12 cellular contexts compared by ENCODE assay signal in the genomic region with DNA sequence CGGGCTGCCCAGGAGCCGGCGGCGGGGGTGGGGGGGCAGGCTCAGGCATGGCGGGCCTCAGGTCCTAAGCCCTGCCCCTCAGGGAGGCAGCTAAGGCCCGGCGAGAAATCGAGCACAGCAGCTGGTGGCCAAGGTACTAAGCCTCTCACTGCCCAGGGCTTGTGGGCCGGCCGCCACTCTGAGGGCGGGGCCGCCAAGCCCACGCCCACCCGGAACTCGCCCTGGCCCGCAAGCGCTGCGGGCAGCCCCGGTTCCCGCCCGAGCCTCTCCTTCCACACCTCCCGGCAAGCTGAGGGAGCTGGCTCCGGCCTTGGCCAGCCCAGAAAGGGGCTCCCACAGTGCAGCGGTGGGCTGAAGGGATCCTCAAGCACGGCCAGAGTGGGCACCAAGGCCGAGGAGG. TPM values are rescaled to one million over a fixed set of nuclear protein-coding genes. Genes with fewer than 3 reads are reported as not detected.
"Had no signal": no experiment of that assay in that cellular context is flagged by ENCODE, and none has a peak within 500 bp of the region (broad histone marks: within the 10 kb centered on the region; RNA-seq: fewer than 3 reads in every experiment).

No MANE protein-coding gene starts in this region.

- H3K4me2 ChIP-seq: GM23338 had no signal

- H3K36me3 ChIP-seq: HAP-1 had no signal

- H3K4me3 ChIP-seq: GM23248, GM23338, HAP-1 had no signal

- H3K27ac Mint-ChIP-seq: GM23338, H9, HFFc6 had no signal

- DNase-seq: GM23248, GOT3, H7, H9, HCEC 1CT, HFFc6 had no signal

- H2AFZ ChIP-seq: GM23248, GM23338 had no signal

- ATAC-seq: GM23338, HCT116 had no signal

- H3K27ac ChIP-seq: GM23248 had no signal

- H3K9me3 ChIP-seq: HAP-1 had no signal

- H3K9ac ChIP-seq: GM23248 had no signal

- H3K4me1 ChIP-seq: HAP-1 had no signal

- H3K4me3 Mint-ChIP-seq: GM23338, H9, HFFc6 had no signal

- H3K4me1 Mint-ChIP-seq: GM23338 had no signal

- FAIRE-seq: H1, H54 had no signal

RNA-seq across cellular contexts. Expression of a gene that starts 33.1 kb away (rescaled TPM):
- total RNA-seq: GM23248, H4, HFFc6 had no signal
- polyA plus RNA-seq: GM23248 had no signal
